12 cellular contexts compared by ENCODE assay signal in the genomic region with DNA sequence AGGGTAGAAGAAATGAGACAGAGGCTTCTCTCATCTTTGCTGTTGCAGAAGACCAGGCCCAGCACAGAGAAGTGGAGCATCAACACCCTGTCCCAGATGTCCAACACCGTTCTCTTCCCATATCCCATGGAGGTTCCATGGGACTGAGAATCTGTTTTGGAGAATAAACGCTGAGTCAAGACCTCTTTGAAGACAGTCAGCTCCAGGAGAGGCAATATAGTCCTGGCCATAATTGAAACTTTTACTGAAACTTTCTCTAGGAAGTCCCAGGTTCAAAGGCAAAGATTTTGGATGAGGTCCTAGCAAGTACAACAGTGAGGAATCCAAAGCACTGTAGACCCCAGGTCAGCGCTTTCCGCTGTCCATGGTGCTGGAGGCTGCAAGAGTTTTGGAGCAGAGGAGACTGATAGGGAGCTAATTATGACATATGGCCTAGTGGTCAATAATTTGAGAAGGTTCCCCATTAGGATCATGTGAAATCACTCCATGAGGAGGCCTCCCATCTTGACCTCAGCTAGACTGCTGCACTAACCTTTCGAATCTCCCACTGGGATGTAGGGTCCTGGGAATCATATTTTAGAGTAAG. TPM values are rescaled to one million over a fixed set of nuclear protein-coding genes. Genes with fewer than 3 reads are reported as not detected.
DNase-seq lines count a peak whose midpoint lies in the region; ATAC-seq and TF ChIP-seq lines count a peak whose summit lies in the region.
"Had no signal": no experiment of that assay in that cellular context is flagged by ENCODE, and none has a peak within 500 bp of the region (broad histone marks: within the 10 kb centered on the region; RNA-seq: fewer than 3 reads in every experiment).

No MANE protein-coding gene starts in this region.

- no peak overlapping the region for H3K27ac ChIP-seq in vagina

- H3K27me3 ChIP-seq in MG63 (peaks cover 55% of the 10 kb centered on the region), vagina (no peaks in the 10 kb centered on the region)

- no peaks in the 10 kb centered on the region for H3K36me3 ChIP-seq in MG63
- H3K36me3 ChIP-seq in vagina: no peaks in the 10 kb centered on the region

- no peak overlapping the region for H3K4me3 ChIP-seq in MG63
- no peak overlapping the region for H3K4me3 ChIP-seq in vagina

- intact Hi-C loops in vagina (cut with DNase I): no loop called here

- H3K4me1 ChIP-seq in vagina: peaks cover 10% of the 10 kb centered on the region

- no peak for TF ChIP-seq CTCF in vagina (IDR thresholded peaks at IDR 0.05)

- DNase-seq in SIG-M5 treated with dmso at 0.1 percent for 504 hours (lab: John Stamatoyannopoulos, UW; ENCODE audit: unreplicated experiment) (peak; percentile 26), SIG-M5 (lab: John Stamatoyannopoulos, UW) (no peak), MG63 (peak; percentile 32), amniotic epithelial cell (ENCODE audit: low read depth) (peak; percentile 26), mesenteric fat pad (ENCODE audit: low spot score) (peak; percentile 2), vagina (ENCODE audit: extremely low spot score in 2 of 2) (no peak), GDM1 (lab: John Stamatoyannopoulos, UW) (no peak)
- DNase-seq: activated CD4-positive, CD25-positive, alpha-beta regulatory T cell; cortex of kidney; NCI-H524 treated with DMSO at 0.1 percent for 48 hours; posterior cingulate gyrus had no signal

- no peak for TF ChIP-seq POLR2A in vagina (IDR thresholded peaks at IDR 0.05)

- ATAC-seq in HG03025 (IDR thresholded peaks at IDR 0.05; ENCODE audit: low FRiP score, unreplicated experiment): no peak

- H3K9me3 ChIP-seq in MG63 (no peaks in the 10 kb centered on the region), vagina (no peaks in the 10 kb centered on the region)

RNA-seq across cellular contexts. Expression of gene OSBPL7, which starts 36.0 kb away (rescaled TPM):
- 3.6 and 11.4 TPM in 2 replicates for total RNA-seq in MG63 (2014; rRNA removed; shearing (Covaris generic); ENCODE audit: low replicate concordance)
- total RNA-seq in mesenteric fat pad (5.1 TPM), vagina (5.6 TPM)

RNA-seq across cellular contexts. Expression of gene MRPL10, which starts 45.7 kb away (rescaled TPM):
- total RNA-seq in MG63 (2014; rRNA removed; shearing (Covaris generic); ENCODE audit: low replicate concordance): 62.6 and 63.0 TPM in 2 replicates
- total RNA-seq in mesenteric fat pad: 33.5 TPM
- 21.4 TPM for total RNA-seq in vagina

RNA-seq across cellular contexts. Expression of gene LRRC46, which starts 45.8 kb away (rescaled TPM):
- not detected in 2 replicates for total RNA-seq in MG63 (2014; rRNA removed; shearing (Covaris generic); ENCODE audit: low replicate concordance)
- total RNA-seq in mesenteric fat pad (not detected), vagina (not detected)

RNA-seq across cellular contexts. Expression of gene TBX21, which starts 52.6 kb away (rescaled TPM):
- not detected in 2 replicates for total RNA-seq in MG63 (2014; rRNA removed; shearing (Covaris generic); ENCODE audit: low replicate concordance)
- total RNA-seq in mesenteric fat pad (0.35 TPM), vagina (2.9 TPM)

RNA-seq across cellular contexts. Expression of gene SCRN2, which starts 55.4 kb away (rescaled TPM):
- 41.8 and 45.0 TPM in 2 replicates for total RNA-seq in MG63 (2014; rRNA removed; shearing (Covaris generic); ENCODE audit: low replicate concordance)
- total RNA-seq in mesenteric fat pad: 70.6 TPM
- 33.1 TPM for total RNA-seq in vagina

Comparison
In these comparisons a context has a peak if more than half of its experiments do, and no peak if none do; other contexts are left out.
1. DNase-seq: peak in SIG-M5 treated with dmso at 0.1 percent for 504 hours (single experiment), MG63 (single experiment), amniotic epithelial cell (single experiment) and mesenteric fat pad (single experiment); none in SIG-M5 (single experiment), vagina (0 of 2) and GDM1 (single experiment).